ENCODE assay signal across 15 cellular contexts in the genomic region with DNA sequence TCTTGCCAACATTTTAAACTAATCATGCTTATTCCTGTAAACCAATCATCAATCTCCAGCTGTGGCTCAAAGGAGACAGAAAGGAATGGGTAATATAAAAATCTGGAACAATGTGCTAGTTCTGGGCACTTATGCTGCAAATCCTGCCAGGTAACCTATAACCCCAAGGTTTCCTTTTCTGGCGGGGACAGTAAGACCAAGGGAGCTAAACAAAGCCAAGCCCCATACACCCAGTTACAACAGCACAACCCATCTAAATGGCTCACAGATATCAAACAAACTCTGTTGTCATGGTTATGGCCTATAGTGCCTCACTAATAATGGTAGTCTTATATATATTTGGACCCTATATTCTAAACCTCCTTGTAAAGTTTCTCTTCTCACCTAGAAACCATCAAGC.
"Had no signal": no experiment of that assay in that cellular context is flagged by ENCODE, and none has a peak within 500 bp of the region (broad histone marks: within the 10 kb centered on the region; RNA-seq: fewer than 3 reads in every experiment).

No MANE protein-coding gene starts in this region.

- H3K4me3 ChIP-seq: gastrocnemius medialis, heart right ventricle, left lung, ovary, tibial artery had no signal

- H3K4me1 Mint-ChIP-seq: memory B cell, nephron had no signal

- H3K27me3 Mint-ChIP-seq: activated naive CD8-positive, alpha-beta T cell treated with anti-CD3 and anti-CD28 coated beads, Interleukin-2, amount 10 ng/mL, durations not matched to agents 7 days and 5 days had no signal

- H3K36me3 ChIP-seq: gastrocnemius medialis, heart right ventricle, left lung, ovary, tibial artery had no signal

- DNase-seq: activated CD4-positive, alpha-beta T cell treated with anti-CD3 and anti-CD28 coated beads for 4 hours; activated naive CD8-positive, alpha-beta T cell treated with anti-CD3 and anti-CD28 coated beads, Interleukin-2, amount 10 ng/mL, durations not matched to agents 7 days and 5 days; aorta; gastrocnemius medialis; heart right ventricle; islet precursor cell; left lung; ovary; stimulated activated CD4-positive, alpha-beta T cell treated with anti-CD3 and anti-CD28 coated beads, Interleukin-15, amount 100 ng/mL, for 24 hours; stimulated activated CD4-positive, alpha-beta T cell treated with anti-CD3 and anti-CD28 coated beads, Interleukin-4, amount 100 ng/mL, for 24 hours; T1000; tibial artery had no signal

- H3K4me1 ChIP-seq: gastrocnemius medialis, left lung, tibial artery had no signal

- H3K27ac ChIP-seq: gastrocnemius medialis, heart right ventricle, left lung, ovary, tibial artery had no signal

- H3K27me3 ChIP-seq: gastrocnemius medialis, heart right ventricle, left lung, ovary, tibial artery had no signal

- H3K9me3 ChIP-seq: gastrocnemius medialis, ovary had no signal

- H3K4me3 Mint-ChIP-seq: memory B cell, nephron had no signal

- ATAC-seq: gastrocnemius medialis, left lung had no signal

- H3K27ac Mint-ChIP-seq: activated naive CD8-positive, alpha-beta T cell treated with anti-CD3 and anti-CD28 coated beads, Interleukin-2, amount 10 ng/mL, durations not matched to agents 7 days and 5 days; activated T-helper 2 cell treated with anti-CD3 and anti-CD28 coated beads, Interferon-gamma antibody, Interleukin-2, Interleukin-4, amounts not matched to agents 10 μg/mL and 5 μg/mL and 100 μg/mL, durations not matched to agents 14 hours and 24 hours and 36 hours; memory B cell had no signal
